In genomic region chr1:85580046-85580411, GRCh38 we compare ENCODE assay signal across 9 cellular contexts. TPM values are rescaled to one million over a fixed set of nuclear protein-coding genes. Genes with fewer than 3 reads are reported as not detected.
DNase-seq lines count a peak whose midpoint lies in the region; ATAC-seq lines count a peak whose summit lies in the region.
"Had no signal": no experiment of that assay in that cellular context is flagged by ENCODE, and none has a peak within 500 bp of the region (broad histone marks: within the 10 kb centered on the region; RNA-seq: fewer than 3 reads in every experiment).

No MANE protein-coding gene starts in this region.

- peak overlapping the region in 8 of 10 donors; percentile 4 to 78 (median 50) for H3K4me3 Mint-ChIP-seq in naive thymus-derived CD8-positive, alpha-beta T cell

- peaks cover 46% of the 10 kb centered on the region for H3K27me3 ChIP-seq in ectodermal cell (ENCODE audit: control insufficient read depth, insufficient read depth, low read length, poor library complexity, severe bottlenecking)

- peaks cover 46% of the 10 kb centered on the region for H3K4me1 ChIP-seq in ectodermal cell (ENCODE audit: control insufficient read depth, insufficient read depth, low read length)

- peak overlapping the region in 1 of 10 donors; percentile 32 for H3K27ac Mint-ChIP-seq in naive thymus-derived CD8-positive, alpha-beta T cell

- peaks cover 4 to 44% (median 39%) of the 10 kb centered on the region in 4 donors for H3K4me1 Mint-ChIP-seq in naive thymus-derived CD8-positive, alpha-beta T cell

- no peak for ATAC-seq in naive thymus-derived CD8-positive, alpha-beta T cell
- ATAC-seq in GM18502 (IDR thresholded peaks at IDR 0.05; ENCODE audit: poor library complexity, unreplicated experiment): no peak
- ATAC-seq in esophagus mucosa: no peak

- peaks cover 0 to 2% (median 0%) of the 10 kb centered on the region in 9 donors for H3K9me3 Mint-ChIP-seq in naive thymus-derived CD8-positive, alpha-beta T cell

- WGBS in ectodermal cell, 2 experiments: 0% methylated on average over 11 of the region's 11 CpGs

- H3K36me3 Mint-ChIP-seq in naive thymus-derived CD8-positive, alpha-beta T cell: peaks cover 2 to 7% (median 7%) of the 10 kb centered on the region in 3 donors

- peak overlapping the region; percentile 97 for H3K4me3 ChIP-seq in ectodermal cell (ENCODE audit: insufficient read depth, low read depth, low read length)

- DNase-seq in DMS114 treated with DMSO at 0.1 percent for 48 hours (lab: John Stamatoyannopoulos, UW; ENCODE audit: unreplicated experiment): peak; percentile 45
- peak; percentile 17 for DNase-seq in NCI-H526 treated with DMSO at 0.1 percent for 48 hours (lab: John Stamatoyannopoulos, UW)
- no peak for DNase-seq in naive thymus-derived CD8-positive, alpha-beta T cell
- no peak for DNase-seq in COLO829 (ENCODE audit: low spot score)
- no peak for DNase-seq in NCI-H2171 (lab: John Stamatoyannopoulos, UW)

- peaks cover 51 to 75% (median 56%) of the 10 kb centered on the region in 5 donors for H3K27me3 Mint-ChIP-seq in naive thymus-derived CD8-positive, alpha-beta T cell

- peak overlapping the region; percentile 97 for H3K27ac ChIP-seq in ectodermal cell (ENCODE audit: insufficient read depth, low read depth, low read length, poor library complexity, severe bottlenecking)
- H3K27ac ChIP-seq: HL-60 had no signal

- POLR2A ChIA-PET in naive thymus-derived CD8-positive, alpha-beta T cell (lab: Charles Lee): no interaction called here

- no peaks in the 10 kb centered on the region for H3K9me3 ChIP-seq in ectodermal cell (ENCODE audit: control insufficient read depth, low read length)

- H3K36me3 ChIP-seq in ectodermal cell (ENCODE audit: control insufficient read depth, insufficient read depth, low read length): peaks cover 9% of the 10 kb centered on the region

RNA-seq across cellular contexts. Expression of gene CCN1, which starts 0.5 kb away (rescaled TPM):
- 90.1 TPM for polyA plus RNA-seq in ectodermal cell (2013, experiment 1 of 4)
- polyA plus RNA-seq in ectodermal cell (2013, experiment 2 of 4): 85.7 TPM
- polyA plus RNA-seq in ectodermal cell (2013, experiment 3 of 4): 62.9 TPM
- polyA plus RNA-seq in ectodermal cell (2013, experiment 4 of 4): 55.3 TPM
- not detected for total RNA-seq in naive thymus-derived CD8-positive, alpha-beta T cell
- polyA plus RNA-seq in naive thymus-derived CD8-positive, alpha-beta T cell: not detected
- total RNA-seq in esophagus mucosa: 2.5 TPM

Comparison
In these comparisons a context has a peak if more than half of its experiments do, and no peak if none do; other contexts are left out.
1. DNase-seq: peak in DMS114 treated with DMSO at 0.1 percent for 48 hours (single experiment) and NCI-H526 treated with DMSO at 0.1 percent for 48 hours (single experiment); none in naive thymus-derived CD8-positive, alpha-beta T cell (0 of 10), COLO829 (single experiment) and NCI-H2171 (single experiment).